Comparison of ENCODE assay signal across 17 cellular contexts in the genomic region with DNA sequence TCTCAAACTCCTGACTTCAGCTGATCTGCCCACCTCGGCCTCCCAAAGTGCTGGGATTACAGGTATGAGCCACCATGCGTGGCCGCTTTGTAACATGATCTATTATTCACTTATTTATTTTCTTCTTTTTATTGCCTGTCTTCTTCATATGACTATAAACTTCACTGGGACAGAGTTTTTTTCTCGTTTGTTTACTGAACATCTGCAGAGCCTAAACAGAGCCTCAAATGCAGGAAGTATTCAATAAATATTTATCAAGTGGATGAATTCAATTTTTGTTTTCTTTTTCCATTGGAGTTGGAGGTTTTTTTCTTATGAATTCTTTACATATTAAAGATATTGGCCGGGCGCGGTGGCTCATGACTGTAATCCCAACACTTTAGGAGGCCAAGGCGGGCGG. TPM values are rescaled to one million over a fixed set of nuclear protein-coding genes. Genes with fewer than 3 reads are reported as not detected.
A peak's percentile ranks its signal among the peaks of the same experiment; 100 is the strongest.
DNase-seq lines count a peak whose midpoint lies in the region; ATAC-seq and TF ChIP-seq lines count a peak whose summit lies in the region.
"Had no signal": no experiment of that assay in that cellular context is flagged by ENCODE, and none has a peak within 500 bp of the region (broad histone marks: within the 10 kb centered on the region; RNA-seq: fewer than 3 reads in every experiment).

No MANE protein-coding gene starts in this region.

- 0 out of 2 replicates have a peak, but pooled peaks cover 2% of the 10 kb centered on the region for H3K9me3 ChIP-seq in IMR-90 (ENCODE audit: control insufficient read depth, insufficient read depth, low read length)
- H3K9me3 ChIP-seq in sigmoid colon: no peaks in the 10 kb centered on the region
- H3K9me3 ChIP-seq in effector memory CD4-positive, alpha-beta T cell (ENCODE audit: control insufficient read depth, low read length): no peaks in the 10 kb centered on the region
- H3K9me3 ChIP-seq: BLaER1, HAP-1 had no signal

- no peak for TF ChIP-seq RAD21 in IMR-90 (IDR thresholded peaks at IDR 0.05; ENCODE audit: low read length)

- H4K5ac ChIP-seq in IMR-90 (ENCODE audit: low read depth, low read length): no peak overlapping the region

- in situ Hi-C loops in IMR-90 (cut with MboI; ENCODE audit: low sequenced_read_pairs): no loop called here

- dilution Hi-C loops in IMR-90 (cut with HindIII; ENCODE audit: low sequenced_read_pairs, unreplicated experiment): no loop called here

- H3K14ac ChIP-seq in IMR-90 (replicated peaks; ENCODE audit: low read depth, low read length): no peak overlapping the region

- TF ChIP-seq CTCF in IMR-90 (conservative IDR thresholded peaks at IDR 0.05; ENCODE audit: low read depth, low read length): no peak
- TF ChIP-seq CTCF in VCaP (conservative IDR thresholded peaks at IDR 0.05): no peak
- no peak for TF ChIP-seq CTCF in fibroblast of villous mesenchyme (IDR thresholded peaks at IDR 0.05; ENCODE audit: insufficient read depth, low read depth, low read length)
- TF ChIP-seq CTCF in sigmoid colon (IDR thresholded peaks at IDR 0.05): no peak

- POLR2A ChIA-PET in IMR-90 (lab: Charles Lee; ENCODE audit: unreplicated experiment): no interaction called here

- WGBS in IMR-90 (ENCODE audit: extremely low coverage in 2 of 2, insufficient read length in 1 of 2), 2 experiments: 83% methylated on average over 1 of the region's 9 CpGs; no CpG with 5 or more reads in 1 of the 2 experiments
- WGBS in sigmoid colon, 2 donors: 69 to 74% methylated on average over 9 of the region's 9 CpGs

- H3K4ac ChIP-seq in IMR-90 (ENCODE audit: low read depth, low read length): no peak overlapping the region

- no peaks in the 10 kb centered on the region for H3K79me1 ChIP-seq in IMR-90 (ENCODE audit: low read depth in 1 of 2, low read length in 2 of 2)

- no peak overlapping the region for H2AK9ac ChIP-seq in IMR-90 (replicated peaks; ENCODE audit: low read depth, low read length, poor library complexity)

- H3K36me3 ChIP-seq in IMR-90 (ENCODE audit: control insufficient read depth, insufficient read depth, low read length): no peaks in the 10 kb centered on the region
- H3K36me3 ChIP-seq in sigmoid colon: no peaks in the 10 kb centered on the region
- no peaks in the 10 kb centered on the region for H3K36me3 ChIP-seq in effector memory CD4-positive, alpha-beta T cell (ENCODE audit: control insufficient read depth, insufficient read depth, low read length)
- H3K36me3 ChIP-seq: BLaER1, HAP-1 had no signal

- ATAC-seq in IMR-90 (ENCODE audit: low read depth): peak; percentile 61

- H3K56ac ChIP-seq in IMR-90 (ENCODE audit: extremely low read depth, insufficient read depth, low read length): no peak overlapping the region

- DNase-seq in IMR-90 (no peak), fibroblast of villous mesenchyme (ENCODE audit: low read depth) (peak; percentile 64), sigmoid colon (peak; percentile 13), GM19240 (ENCODE audit: insufficient read length, low spot score) (no peak), AML-193 (lab: John Stamatoyannopoulos, UW) (no peak)
- DNase-seq in effector memory CD4-positive, alpha-beta T cell: no peak
- DNase-seq: Calu3; CD4-positive, CD25-positive, alpha-beta regulatory T cell; COR-L47; DMS153; DND-41; GM23248; HFFc6 had no signal

- H2BK5ac ChIP-seq in IMR-90 (ENCODE audit: low read depth, low read length, poor library complexity, severe bottlenecking): no peak overlapping the region

- H3K18ac ChIP-seq in IMR-90 (ENCODE audit: low read depth, low read length): no peak overlapping the region

- no peak overlapping the region for H3K23ac ChIP-seq in IMR-90 (ENCODE audit: low read depth, low read length)

- 0 out of 2 replicates have a peak, but pooled peaks cover 3% of the 10 kb centered on the region for H3K9me1 ChIP-seq in IMR-90 (ENCODE audit: insufficient read depth, low read length)

- H3K27ac ChIP-seq in IMR-90 (ENCODE audit: insufficient read depth, low read length) (no peak overlapping the region), VCaP (peak overlapping the region; percentile 5; the same call in 1 of the 2 replicates), sigmoid colon (no peak overlapping the region)
- H3K27ac ChIP-seq in effector memory CD4-positive, alpha-beta T cell (ENCODE audit: insufficient read depth, low read length, poor library complexity, severe bottlenecking): no peak overlapping the region
- H3K27ac ChIP-seq: BLaER1, C4-2B, GM23248 had no signal

- intact Hi-C loops in IMR-90 (cut with micrococcal nuclease): no loop called here
- intact Hi-C loops in sigmoid colon (cut with DNase I): no loop called here

- H2BK20ac ChIP-seq in IMR-90 (ENCODE audit: low read depth, low read length): no peak overlapping the region

- no peak overlapping the region for H2AK5ac ChIP-seq in IMR-90 (ENCODE audit: low read depth, low read length)

- no peak overlapping the region for H4K8ac ChIP-seq in IMR-90 (ENCODE audit: low read depth in 2 of 2, low read length in 2 of 2)

- BruUV-seq in IMR-90 (replicated peaks; lab: Mats Ljungman, UMichigan): no TSS peak

- no peak overlapping the region for H3K4me2 ChIP-seq in IMR-90 (ENCODE audit: low read depth, low read length)
- H3K4me2 ChIP-seq: BLaER1 had no signal

- TF ChIP-seq POLR2A in IMR-90 (IDR thresholded peaks at IDR 0.05; ENCODE audit: low read depth, low read length) (no peak), sigmoid colon (IDR thresholded peaks at IDR 0.05) (no peak)

- H2BK120ac ChIP-seq in IMR-90 (ENCODE audit: low read depth, low read length): no peak overlapping the region

- H2BK15ac ChIP-seq in IMR-90 (ENCODE audit: low read depth, low read length): no peak overlapping the region

- H2AFZ ChIP-seq in IMR-90 (replicated peaks; ENCODE audit: low read length, poor library complexity): no peak overlapping the region
- H2AFZ ChIP-seq: GM23248 had no signal

- no peak overlapping the region for H4K91ac ChIP-seq in IMR-90 (ENCODE audit: insufficient read depth, low read depth, low read length)

- no peak overlapping the region for H3K4me3 ChIP-seq in IMR-90 (ENCODE audit: insufficient read depth, low read depth, low read length)
- H3K4me3 ChIP-seq in fibroblast of villous mesenchyme (ENCODE audit: low read depth, low read length): no peak overlapping the region
- no peak overlapping the region for H3K4me3 ChIP-seq in sigmoid colon
- no peak overlapping the region for H3K4me3 ChIP-seq in effector memory CD4-positive, alpha-beta T cell (ENCODE audit: insufficient read depth, low read depth, low read length, poor library complexity, severe bottlenecking)
- H3K4me3 ChIP-seq: BLaER1, GM23248, HAP-1 had no signal

- H3K4me1 ChIP-seq in IMR-90 (ENCODE audit: control insufficient read depth, insufficient read depth, low read length) (peaks cover 3% of the 10 kb centered on the region; the same call in 1 of the 2 replicates), sigmoid colon (no peaks in the 10 kb centered on the region)
- no peaks in the 10 kb centered on the region for H3K4me1 ChIP-seq in effector memory CD4-positive, alpha-beta T cell (ENCODE audit: control insufficient read depth, insufficient read depth, low read length, poor library complexity, severe bottlenecking)
- H3K4me1 ChIP-seq: HAP-1 had no signal

- CTCF ChIA-PET in IMR-90 (lab: Yijun Ruan, JAX): interaction anchor here (0.7 kb wide), 1 partner anchor 1096 kb away, joined by 6 read pairs; no protein-coding TSS in a partner anchor

- H3K9ac ChIP-seq in IMR-90 (ENCODE audit: low read depth, low read length): no peak overlapping the region
- H3K9ac ChIP-seq: BLaER1, GM23248 had no signal

- H4K20me1 ChIP-seq in IMR-90 (ENCODE audit: insufficient read depth, low read length): no peaks in the 10 kb centered on the region
- H4K20me1 ChIP-seq: BLaER1 had no signal

- TF ChIP-seq EP300 in sigmoid colon (IDR thresholded peaks at IDR 0.05): no peak

- H3K27me3 ChIP-seq in IMR-90 (ENCODE audit: control insufficient read depth, insufficient read depth, low read length): no peaks in the 10 kb centered on the region
- H3K27me3 ChIP-seq in sigmoid colon: no peaks in the 10 kb centered on the region
- no peaks in the 10 kb centered on the region for H3K27me3 ChIP-seq in effector memory CD4-positive, alpha-beta T cell (replicated peaks; ENCODE audit: control insufficient read depth, insufficient read depth, low read length, poor library complexity, severe bottlenecking)
- H3K27me3 ChIP-seq: BLaER1 had no signal

TF ChIP-seq in IMR-90, 13 proteins besides CTCF, POLR2A, EP300 and RAD21:
- no peak for TF ChIP-seq RFX5 (IDR thresholded peaks at IDR 0.05; ENCODE audit: low read depth, low read length)
- TF ChIP-seq SMC3 (IDR thresholded peaks at IDR 0.05; ENCODE audit: low read depth, low read length): no peak
- TF ChIP-seq, protein P1, sequence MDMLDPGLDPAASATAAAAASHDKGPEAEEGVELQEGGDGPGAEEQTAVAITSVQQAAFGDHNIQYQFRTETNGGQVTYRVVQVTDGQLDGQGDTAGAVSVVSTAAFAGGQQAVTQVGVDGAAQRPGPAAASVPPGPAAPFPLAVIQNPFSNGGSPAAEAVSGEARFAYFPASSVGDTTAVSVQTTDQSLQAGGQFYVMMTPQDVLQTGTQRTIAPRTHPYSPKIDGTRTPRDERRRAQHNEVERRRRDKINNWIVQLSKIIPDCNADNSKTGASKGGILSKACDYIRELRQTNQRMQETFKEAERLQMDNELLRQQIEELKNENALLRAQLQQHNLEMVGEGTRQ (IDR thresholded peaks at IDR 0.05; ENCODE audit: low read depth, low read length): no peak

RNA-seq across cellular contexts. Expression of a gene that starts 18.3 kb away (rescaled TPM):
- total RNA-seq in IMR-90 (2012; rRNA removed) (37.6 and 75.0 TPM in 2 replicates), fibroblast of villous mesenchyme (36.1 and 50.5 TPM in 2 replicates), sigmoid colon (100 to 1,000 TPM in 1 of 4 donors, 10 to 100 TPM in 3; 60.9 to 114 (median 75.7) TPM)
- polyA plus RNA-seq in IMR-90 (2012; rRNA removed) (69.5 and 72.3 TPM in 2 replicates), sigmoid colon (100 to 1,000 TPM in 2 of 3 donors, 10 to 100 TPM in 1; 61.7 to 108 (median 108) TPM)
- polyA plus RNA-seq in IMR-90 (2012; cell fraction: cytosol; rRNA removed): 11.0 and 33.7 TPM in 2 replicates
- 2.3 and 22.9 TPM in 2 replicates for polyA plus RNA-seq in IMR-90 (2012; cell fraction: nucleus; rRNA removed; ENCODE audit: low replicate concordance)

RNA-seq across cellular contexts. Expression of a gene that starts 54.7 kb away (rescaled TPM):
- total RNA-seq in IMR-90 (2012; rRNA removed) (15.6 and 24.4 TPM in 2 replicates), fibroblast of villous mesenchyme (12.9 and 24.2 TPM in 2 replicates), sigmoid colon (under 1 TPM in 3 of 4 donors, not detected in 1; 0.33 to 0.95 (median 0.55) TPM)
- polyA plus RNA-seq in IMR-90 (2012; rRNA removed) (11.6 and 11.7 TPM in 2 replicates), sigmoid colon (1 to 10 TPM in 2 of 3 donors, under 1 TPM in 1; 0.60 to 6.7 (median 2.5) TPM)
- 2.0 and 3.5 TPM in 2 replicates for polyA plus RNA-seq in IMR-90 (2012; cell fraction: cytosol; rRNA removed)
- 1.1 and 3.9 TPM in 2 replicates for polyA plus RNA-seq in IMR-90 (2012; cell fraction: nucleus; rRNA removed; ENCODE audit: low replicate concordance)

RNA-seq across cellular contexts. Expression of a gene that starts 54.8 kb away (rescaled TPM):
- total RNA-seq in IMR-90 (2012; rRNA removed) (5.3 and 7.0 TPM in 2 replicates), fibroblast of villous mesenchyme (20.3 and 25.8 TPM in 2 replicates), sigmoid colon (10 to 100 TPM; 25.8 to 51.0 (median 40.2) TPM)
- polyA plus RNA-seq in IMR-90 (2012; rRNA removed) (8.0 and 14.2 TPM in 2 replicates), sigmoid colon (10 to 100 TPM; 21.0 to 24.5 (median 23.8) TPM)
- polyA plus RNA-seq in IMR-90 (2012; cell fraction: cytosol; rRNA removed): 13.3 and 19.2 TPM in 2 replicates
- 4.7 and 5.8 TPM in 2 replicates for polyA plus RNA-seq in IMR-90 (2012; cell fraction: nucleus; rRNA removed; ENCODE audit: low replicate concordance)

Comparison
In these comparisons a context has a peak if more than half of its experiments do, and no peak if none do; other contexts are left out.
1. DNase-seq: peak in fibroblast of villous mesenchyme (single experiment) and sigmoid colon (single experiment); none in IMR-90 (single experiment), GM19240 (single experiment), effector memory CD4-positive, alpha-beta T cell (0 of 3) and AML-193 (0 of 2).